1 cellular context compared by ENCODE assay signal in the genomic region with DNA sequence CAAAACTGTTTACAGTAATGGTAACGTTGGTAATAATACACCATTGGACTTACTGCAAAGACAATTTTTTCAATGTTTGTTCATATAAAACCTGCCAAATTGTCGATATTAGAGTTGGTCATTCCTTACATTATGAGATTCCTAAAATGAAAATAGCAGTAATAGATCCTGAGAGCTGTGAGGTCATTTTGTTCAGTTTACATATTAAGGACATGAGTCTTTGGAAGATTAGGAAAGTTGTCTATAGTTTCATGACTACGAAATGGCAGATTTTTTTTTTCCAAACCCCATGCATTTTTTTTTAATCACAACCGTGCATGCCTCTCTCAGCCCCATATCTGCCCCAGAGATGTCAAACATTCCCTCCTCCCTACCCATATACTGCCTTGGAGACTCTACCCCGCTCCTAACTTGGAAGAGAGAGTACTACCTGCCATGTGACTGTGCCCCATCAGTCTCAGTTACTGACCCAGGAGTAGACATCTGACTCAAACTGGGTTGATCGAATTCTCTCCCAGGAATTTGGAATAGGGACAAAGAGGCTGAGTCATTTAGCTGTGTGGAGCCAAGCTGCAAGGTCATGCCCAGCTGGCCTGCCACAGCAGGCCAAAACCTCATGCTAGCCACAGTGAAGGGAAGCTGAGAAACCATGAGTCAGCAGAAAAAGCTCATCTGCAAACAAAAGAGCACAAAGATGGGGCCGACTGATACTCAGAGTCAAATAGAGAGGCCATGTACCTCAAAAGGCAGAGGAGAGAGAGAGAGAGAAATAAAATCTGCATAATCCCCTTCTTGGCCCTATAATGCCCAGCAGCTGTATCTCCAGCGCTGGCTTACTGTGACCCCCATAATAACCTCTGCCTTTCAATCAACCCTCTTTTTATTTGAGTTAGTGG.
A peak's percentile ranks its signal among the peaks of the same experiment; 100 is the strongest.
TF ChIP-seq lines count a peak whose summit lies in the region.

No MANE protein-coding gene starts in this region.

TF ChIP-seq in K562, 482 proteins besides CTCF, POLR2A, EP300 and RAD21 (continued from another document and continues in another):
- TF ChIP-seq, protein P1, sequence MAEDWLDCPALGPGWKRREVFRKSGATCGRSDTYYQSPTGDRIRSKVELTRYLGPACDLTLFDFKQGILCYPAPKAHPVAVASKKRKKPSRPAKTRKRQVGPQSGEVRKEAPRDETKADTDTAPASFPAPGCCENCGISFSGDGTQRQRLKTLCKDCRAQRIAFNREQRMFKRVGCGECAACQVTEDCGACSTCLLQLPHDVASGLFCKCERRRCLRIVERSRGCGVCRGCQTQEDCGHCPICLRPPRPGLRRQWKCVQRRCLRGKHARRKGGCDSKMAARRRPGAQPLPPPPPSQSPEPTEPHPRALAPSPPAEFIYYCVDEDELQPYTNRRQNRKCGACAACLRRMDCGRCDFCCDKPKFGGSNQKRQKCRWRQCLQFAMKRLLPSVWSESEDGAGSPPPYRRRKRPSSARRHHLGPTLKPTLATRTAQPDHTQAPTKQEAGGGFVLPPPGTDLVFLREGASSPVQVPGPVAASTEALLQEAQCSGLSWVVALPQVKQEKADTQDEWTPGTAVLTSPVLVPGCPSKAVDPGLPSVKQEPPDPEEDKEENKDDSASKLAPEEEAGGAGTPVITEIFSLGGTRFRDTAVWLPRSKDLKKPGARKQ (CRISPR knock-in tag; IDR thresholded peaks at IDR 0.05), result no peak
- TF ChIP-seq ZNF121 (CRISPR knock-in tag; conservative IDR thresholded peaks at IDR 0.05), result no peak
- no peak for TF ChIP-seq RBM17 (IDR thresholded peaks at IDR 0.05; ENCODE audit: borderline replicate concordance, low read depth, low read length)
- peak; percentile 14 for TF ChIP-seq BRD9 (IDR thresholded peaks at IDR 0.05; ENCODE audit: low read depth, partially characterized antibody)
- no peak for TF ChIP-seq FOXP1 (CRISPR knock-in tag; IDR thresholded peaks at IDR 0.05)
- TF ChIP-seq ZNF217 (CRISPR knock-in tag; IDR thresholded peaks at IDR 0.05), result no peak
- peak in 1 of 2 experiments; percentile 31 for TF ChIP-seq E2F6 (IDR thresholded peaks at IDR 0.05; ENCODE audit: borderline replicate concordance in 1 of 2, extremely low read depth in 1 of 2, insufficient read depth in 1 of 2, insufficient read length in 1 of 2, low read depth in 1 of 2, low read length in 1 of 2, poor library complexity in 1 of 2, severe bottlenecking in 1 of 2)
- peak; percentile 90 for TF ChIP-seq SMARCE1 (IDR thresholded peaks at IDR 0.05)
- no peak for TF ChIP-seq ZKSCAN3 (CRISPR knock-in tag; IDR thresholded peaks at IDR 0.05)
- peak; percentile 61; the same call in 1 of the 2 replicates for TF ChIP-seq MAX (CRISPR knock-in tag; IDR thresholded peaks at IDR 0.05)
- TF ChIP-seq HSF4 (CRISPR knock-in tag; IDR thresholded peaks at IDR 0.05; ENCODE audit: borderline replicate concordance), result no peak
- TF ChIP-seq, protein P2, sequence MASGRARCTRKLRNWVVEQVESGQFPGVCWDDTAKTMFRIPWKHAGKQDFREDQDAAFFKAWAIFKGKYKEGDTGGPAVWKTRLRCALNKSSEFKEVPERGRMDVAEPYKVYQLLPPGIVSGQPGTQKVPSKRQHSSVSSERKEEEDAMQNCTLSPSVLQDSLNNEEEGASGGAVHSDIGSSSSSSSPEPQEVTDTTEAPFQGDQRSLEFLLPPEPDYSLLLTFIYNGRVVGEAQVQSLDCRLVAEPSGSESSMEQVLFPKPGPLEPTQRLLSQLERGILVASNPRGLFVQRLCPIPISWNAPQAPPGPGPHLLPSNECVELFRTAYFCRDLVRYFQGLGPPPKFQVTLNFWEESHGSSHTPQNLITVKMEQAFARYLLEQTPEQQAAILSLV (tag; IDR thresholded peaks at IDR 0.05), result no peak
- TF ChIP-seq PTRF (tag; IDR thresholded peaks at IDR 0.05), result no peak; the same call in 1 of the 2 replicates
- no peak for TF ChIP-seq PBX2 (CRISPR knock-in tag; IDR thresholded peaks at IDR 0.05; ENCODE audit: low read depth)
- TF ChIP-seq PBX2 (tag; conservative IDR thresholded peaks at IDR 0.05; ENCODE audit: low read depth), result peak; percentile 35
- TF ChIP-seq, protein P3, sequence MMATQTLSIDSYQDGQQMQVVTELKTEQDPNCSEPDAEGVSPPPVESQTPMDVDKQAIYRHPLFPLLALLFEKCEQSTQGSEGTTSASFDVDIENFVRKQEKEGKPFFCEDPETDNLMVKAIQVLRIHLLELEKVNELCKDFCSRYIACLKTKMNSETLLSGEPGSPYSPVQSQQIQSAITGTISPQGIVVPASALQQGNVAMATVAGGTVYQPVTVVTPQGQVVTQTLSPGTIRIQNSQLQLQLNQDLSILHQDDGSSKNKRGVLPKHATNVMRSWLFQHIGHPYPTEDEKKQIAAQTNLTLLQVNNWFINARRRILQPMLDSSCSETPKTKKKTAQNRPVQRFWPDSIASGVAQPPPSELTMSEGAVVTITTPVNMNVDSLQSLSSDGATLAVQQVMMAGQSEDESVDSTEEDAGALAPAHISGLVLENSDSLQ (IDR thresholded peaks at IDR 0.05), result peak; percentile 32; the same call in 1 of the 2 replicates
- peak; percentile 71 for TF ChIP-seq NFIC (IDR thresholded peaks at IDR 0.05)
- TF ChIP-seq MXI1 (IDR thresholded peaks at IDR 0.05; ENCODE audit: low read depth, low read length), result peak; percentile 74; the same call in 1 of the 2 replicates
- no peak for TF ChIP-seq HNRNPK (IDR thresholded peaks at IDR 0.05; ENCODE audit: low read depth, low read length, poor library complexity, severe bottlenecking)
- TF ChIP-seq ARID3A (IDR thresholded peaks at IDR 0.05; ENCODE audit: borderline replicate concordance, low read depth, low read length), result no peak; the same call in 1 of the 2 replicates
- peak; percentile 42; the same call in 1 of the 2 replicates for TF ChIP-seq GTF2A2 (tag; IDR thresholded peaks at IDR 0.05)
- no peak for TF ChIP-seq KHSRP (IDR thresholded peaks at IDR 0.05)
- TF ChIP-seq, protein P4, sequence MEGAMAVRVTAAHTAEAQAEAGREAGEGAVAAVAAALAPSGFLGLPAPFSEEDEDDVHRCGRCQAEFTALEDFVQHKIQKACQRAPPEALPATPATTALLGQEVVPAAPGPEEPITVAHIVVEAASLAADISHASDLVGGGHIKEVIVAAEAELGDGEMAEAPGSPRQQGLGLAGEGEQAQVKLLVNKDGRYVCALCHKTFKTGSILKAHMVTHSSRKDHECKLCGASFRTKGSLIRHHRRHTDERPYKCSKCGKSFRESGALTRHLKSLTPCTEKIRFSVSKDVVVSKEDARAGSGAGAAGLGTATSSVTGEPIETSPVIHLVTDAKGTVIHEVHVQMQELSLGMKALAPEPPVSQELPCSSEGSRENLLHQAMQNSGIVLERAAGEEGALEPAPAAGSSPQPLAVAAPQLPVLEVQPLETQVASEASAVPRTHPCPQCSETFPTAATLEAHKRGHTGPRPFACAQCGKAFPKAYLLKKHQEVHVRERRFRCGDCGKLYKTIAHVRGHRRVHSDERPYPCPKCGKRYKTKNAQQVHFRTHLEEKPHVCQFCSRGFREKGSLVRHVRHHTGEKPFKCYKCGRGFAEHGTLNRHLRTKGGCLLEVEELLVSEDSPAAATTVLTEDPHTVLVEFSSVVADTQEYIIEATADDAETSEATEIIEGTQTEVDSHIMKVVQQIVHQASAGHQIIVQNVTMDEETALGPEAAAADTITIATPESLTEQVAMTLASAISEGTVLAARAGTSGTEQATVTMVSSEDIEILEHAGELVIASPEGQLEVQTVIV (CRISPR knock-in tag; IDR thresholded peaks at IDR 0.05; ENCODE audit: borderline replicate concordance), result no peak
- TF ChIP-seq VEZF1 (CRISPR knock-in tag; IDR thresholded peaks at IDR 0.05), result peak; percentile 20; the same call in 1 of the 2 replicates
- no peak for TF ChIP-seq ZNF224 (CRISPR knock-in tag; IDR thresholded peaks at IDR 0.05)
- TF ChIP-seq, protein P5, sequence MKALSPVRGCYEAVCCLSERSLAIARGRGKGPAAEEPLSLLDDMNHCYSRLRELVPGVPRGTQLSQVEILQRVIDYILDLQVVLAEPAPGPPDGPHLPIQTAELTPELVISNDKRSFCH (CRISPR knock-in tag; IDR thresholded peaks at IDR 0.05), result no peak
- TF ChIP-seq, protein P5 (tag; IDR thresholded peaks at IDR 0.05), result peak; percentile 38; the same call in 1 of the 2 replicates
- TF ChIP-seq, protein P6, sequence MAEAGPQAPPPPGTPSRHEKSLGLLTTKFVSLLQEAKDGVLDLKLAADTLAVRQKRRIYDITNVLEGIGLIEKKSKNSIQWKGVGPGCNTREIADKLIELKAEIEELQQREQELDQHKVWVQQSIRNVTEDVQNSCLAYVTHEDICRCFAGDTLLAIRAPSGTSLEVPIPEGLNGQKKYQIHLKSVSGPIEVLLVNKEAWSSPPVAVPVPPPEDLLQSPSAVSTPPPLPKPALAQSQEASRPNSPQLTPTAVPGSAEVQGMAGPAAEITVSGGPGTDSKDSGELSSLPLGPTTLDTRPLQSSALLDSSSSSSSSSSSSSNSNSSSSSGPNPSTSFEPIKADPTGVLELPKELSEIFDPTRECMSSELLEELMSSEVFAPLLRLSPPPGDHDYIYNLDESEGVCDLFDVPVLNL (CRISPR knock-in tag; IDR thresholded peaks at IDR 0.05; ENCODE audit: low read depth), result no peak
- TF ChIP-seq RBFOX2 (IDR thresholded peaks at IDR 0.05; ENCODE audit: low read depth, low read length), result no peak
- TF ChIP-seq ZBTB7A (IDR thresholded peaks at IDR 0.05; ENCODE audit: borderline replicate concordance, control insufficient read depth, low read depth, low read length), result no peak
- TF ChIP-seq, protein P7, sequence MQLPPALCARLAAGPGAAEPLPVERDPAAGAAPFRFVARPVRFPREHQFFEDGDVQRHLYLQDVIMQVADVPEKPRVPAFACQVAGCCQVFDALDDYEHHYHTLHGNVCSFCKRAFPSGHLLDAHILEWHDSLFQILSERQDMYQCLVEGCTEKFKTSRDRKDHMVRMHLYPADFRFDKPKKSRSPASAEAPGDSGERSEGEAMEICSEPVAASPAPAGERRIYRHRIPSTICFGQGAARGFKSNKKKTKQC (CRISPR knock-in tag; IDR thresholded peaks at IDR 0.05), result no peak
- no peak for TF ChIP-seq TEAD2 (tag; IDR thresholded peaks at IDR 0.05)
